Comparison of ENCODE assay signal across 2 cellular contexts in the genomic region with DNA sequence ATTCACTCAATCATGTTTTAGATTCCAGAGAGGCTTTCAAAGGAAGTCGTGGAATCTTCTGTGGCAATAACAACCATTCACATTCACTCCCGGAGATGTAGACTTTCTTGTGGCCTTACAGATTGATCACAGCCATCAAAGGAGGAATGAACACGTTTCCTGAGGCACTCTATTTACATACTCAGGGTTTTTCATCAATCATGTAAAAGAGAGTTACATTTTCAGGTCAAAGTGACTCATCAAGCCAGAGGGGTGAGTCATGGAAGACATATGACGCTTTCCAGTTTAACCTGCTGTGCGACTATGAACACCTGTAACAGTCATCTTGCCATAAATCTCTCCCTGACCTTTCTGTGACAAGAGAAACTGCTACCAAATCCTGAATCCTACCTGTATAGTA.
TF ChIP-seq lines count a peak whose summit lies in the region.

No MANE protein-coding gene starts in this region.

TF ChIP-seq in HEK293, 187 proteins besides CTCF, POLR2A, EP300 and RAD21 (continued from another document and continues in another):
- TF ChIP-seq ZNF416 (tag by site-specific recombination; IDR thresholded peaks at IDR 0.05) (no peak), KLF1 (tag by site-specific recombination; IDR thresholded peaks at IDR 0.05) (no peak), ZNF366 (tag by site-specific recombination; conservative IDR thresholded peaks at IDR 0.05) (peak; percentile 72; the same call in 1 of the 2 replicates), ZNF830 (tag by site-specific recombination; IDR thresholded peaks at IDR 0.05; ENCODE audit: low read depth) (no peak), ZNF677 (tag by site-specific recombination; IDR thresholded peaks at IDR 0.05) (no peak), ZNF426 (tag by site-specific recombination; IDR thresholded peaks at IDR 0.05) (no peak), ZNF23 (tag by site-specific recombination; IDR thresholded peaks at IDR 0.05; ENCODE audit: borderline replicate concordance) (no peak), ZNF585B (tag by site-specific recombination; IDR thresholded peaks at IDR 0.05) (no peak), ZNF335 (tag by site-specific recombination; conservative IDR thresholded peaks at IDR 0.05) (no peak; the same call in 1 of the 2 replicates), ZNF223 (tag by site-specific recombination; IDR thresholded peaks at IDR 0.05) (no peak), PRDM1 (tag by site-specific recombination; IDR thresholded peaks at IDR 0.05) (peak; percentile 75), WT1 (tag by site-specific recombination; IDR thresholded peaks at IDR 0.05) (no peak), IKZF3 (tag by site-specific recombination; IDR thresholded peaks at IDR 0.05) (no peak), ZNF600 (tag by site-specific recombination; IDR thresholded peaks at IDR 0.05) (no peak), SP7 (tag by site-specific recombination; IDR thresholded peaks at IDR 0.05) (peak; percentile 62; the same call in 1 of the 2 replicates), ZNF747 (tag by site-specific recombination; IDR thresholded peaks at IDR 0.05) (no peak), REPIN1 (tag by site-specific recombination; IDR thresholded peaks at IDR 0.05; ENCODE audit: low read depth) (no peak), ZNF707 (tag by site-specific recombination; IDR thresholded peaks at IDR 0.05) (no peak), MZF1 (tag by site-specific recombination; IDR thresholded peaks at IDR 0.05; ENCODE audit: borderline replicate concordance) (no peak), ZNF248 (tag by site-specific recombination; IDR thresholded peaks at IDR 0.05) (no peak), ZNF670 (tag by site-specific recombination; IDR thresholded peaks at IDR 0.05; ENCODE audit: low read depth) (no peak), ZNF19 (tag by site-specific recombination; IDR thresholded peaks at IDR 0.05; ENCODE audit: low read depth) (no peak)
- TF ChIP-seq, protein P1, sequence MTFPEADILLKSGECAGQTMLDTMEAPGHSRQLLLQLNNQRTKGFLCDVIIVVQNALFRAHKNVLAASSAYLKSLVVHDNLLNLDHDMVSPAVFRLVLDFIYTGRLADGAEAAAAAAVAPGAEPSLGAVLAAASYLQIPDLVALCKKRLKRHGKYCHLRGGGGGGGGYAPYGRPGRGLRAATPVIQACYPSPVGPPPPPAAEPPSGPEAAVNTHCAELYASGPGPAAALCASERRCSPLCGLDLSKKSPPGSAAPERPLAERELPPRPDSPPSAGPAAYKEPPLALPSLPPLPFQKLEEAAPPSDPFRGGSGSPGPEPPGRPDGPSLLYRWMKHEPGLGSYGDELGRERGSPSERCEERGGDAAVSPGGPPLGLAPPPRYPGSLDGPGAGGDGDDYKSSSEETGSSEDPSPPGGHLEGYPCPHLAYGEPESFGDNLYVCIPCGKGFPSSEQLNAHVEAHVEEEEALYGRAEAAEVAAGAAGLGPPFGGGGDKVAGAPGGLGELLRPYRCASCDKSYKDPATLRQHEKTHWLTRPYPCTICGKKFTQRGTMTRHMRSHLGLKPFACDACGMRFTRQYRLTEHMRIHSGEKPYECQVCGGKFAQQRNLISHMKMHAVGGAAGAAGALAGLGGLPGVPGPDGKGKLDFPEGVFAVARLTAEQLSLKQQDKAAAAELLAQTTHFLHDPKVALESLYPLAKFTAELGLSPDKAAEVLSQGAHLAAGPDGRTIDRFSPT (tag by site-specific recombination; IDR thresholded peaks at IDR 0.05): no peak
- TF ChIP-seq, protein P2, sequence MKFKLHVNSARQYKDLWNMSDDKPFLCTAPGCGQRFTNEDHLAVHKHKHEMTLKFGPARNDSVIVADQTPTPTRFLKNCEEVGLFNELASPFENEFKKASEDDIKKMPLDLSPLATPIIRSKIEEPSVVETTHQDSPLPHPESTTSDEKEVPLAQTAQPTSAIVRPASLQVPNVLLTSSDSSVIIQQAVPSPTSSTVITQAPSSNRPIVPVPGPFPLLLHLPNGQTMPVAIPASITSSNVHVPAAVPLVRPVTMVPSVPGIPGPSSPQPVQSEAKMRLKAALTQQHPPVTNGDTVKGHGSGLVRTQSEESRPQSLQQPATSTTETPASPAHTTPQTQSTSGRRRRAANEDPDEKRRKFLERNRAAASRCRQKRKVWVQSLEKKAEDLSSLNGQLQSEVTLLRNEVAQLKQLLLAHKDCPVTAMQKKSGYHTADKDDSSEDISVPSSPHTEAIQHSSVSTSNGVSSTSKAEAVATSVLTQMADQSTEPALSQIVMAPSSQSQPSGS (tag by site-specific recombination; IDR thresholded peaks at IDR 0.05; ENCODE audit: low read depth): no peak
- TF ChIP-seq, protein P3, sequence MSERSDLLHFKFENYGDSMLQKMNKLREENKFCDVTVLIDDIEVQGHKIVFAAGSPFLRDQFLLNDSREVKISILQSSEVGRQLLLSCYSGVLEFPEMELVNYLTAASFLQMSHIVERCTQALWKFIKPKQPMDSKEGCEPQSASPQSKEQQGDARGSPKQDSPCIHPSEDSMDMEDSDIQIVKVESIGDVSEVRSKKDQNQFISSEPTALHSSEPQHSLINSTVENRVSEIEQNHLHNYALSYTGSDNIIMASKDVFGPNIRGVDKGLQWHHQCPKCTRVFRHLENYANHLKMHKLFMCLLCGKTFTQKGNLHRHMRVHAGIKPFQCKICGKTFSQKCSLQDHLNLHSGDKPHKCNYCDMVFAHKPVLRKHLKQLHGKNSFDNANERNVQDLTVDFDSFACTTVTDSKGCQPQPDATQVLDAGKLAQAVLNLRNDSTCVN (tag by site-specific recombination; optimal IDR thresholded peaks at IDR 0.05): no peak
- TF ChIP-seq, protein P4, sequence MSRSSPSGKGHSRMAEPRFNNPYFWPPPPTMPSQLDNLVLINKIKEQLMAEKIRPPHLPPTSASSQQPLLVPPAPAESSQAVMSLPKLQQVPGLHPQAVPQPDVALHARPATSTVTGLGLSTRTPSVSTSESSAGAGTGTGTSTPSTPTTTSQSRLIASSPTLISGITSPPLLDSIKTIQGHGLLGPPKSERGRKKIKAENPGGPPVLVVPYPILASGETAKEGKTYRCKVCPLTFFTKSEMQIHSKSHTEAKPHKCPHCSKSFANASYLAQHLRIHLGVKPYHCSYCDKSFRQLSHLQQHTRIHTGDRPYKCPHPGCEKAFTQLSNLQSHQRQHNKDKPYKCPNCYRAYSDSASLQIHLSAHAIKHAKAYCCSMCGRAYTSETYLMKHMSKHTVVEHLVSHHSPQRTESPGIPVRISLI (tag by site-specific recombination; IDR thresholded peaks at IDR 0.05): 0 out of 2 replicates have a peak, but pooled peaks have one; percentile 45

TF ChIP-seq in K562, 482 proteins besides CTCF, POLR2A, EP300 and RAD21 (continued from another document):
- TF ChIP-seq, protein P5, sequence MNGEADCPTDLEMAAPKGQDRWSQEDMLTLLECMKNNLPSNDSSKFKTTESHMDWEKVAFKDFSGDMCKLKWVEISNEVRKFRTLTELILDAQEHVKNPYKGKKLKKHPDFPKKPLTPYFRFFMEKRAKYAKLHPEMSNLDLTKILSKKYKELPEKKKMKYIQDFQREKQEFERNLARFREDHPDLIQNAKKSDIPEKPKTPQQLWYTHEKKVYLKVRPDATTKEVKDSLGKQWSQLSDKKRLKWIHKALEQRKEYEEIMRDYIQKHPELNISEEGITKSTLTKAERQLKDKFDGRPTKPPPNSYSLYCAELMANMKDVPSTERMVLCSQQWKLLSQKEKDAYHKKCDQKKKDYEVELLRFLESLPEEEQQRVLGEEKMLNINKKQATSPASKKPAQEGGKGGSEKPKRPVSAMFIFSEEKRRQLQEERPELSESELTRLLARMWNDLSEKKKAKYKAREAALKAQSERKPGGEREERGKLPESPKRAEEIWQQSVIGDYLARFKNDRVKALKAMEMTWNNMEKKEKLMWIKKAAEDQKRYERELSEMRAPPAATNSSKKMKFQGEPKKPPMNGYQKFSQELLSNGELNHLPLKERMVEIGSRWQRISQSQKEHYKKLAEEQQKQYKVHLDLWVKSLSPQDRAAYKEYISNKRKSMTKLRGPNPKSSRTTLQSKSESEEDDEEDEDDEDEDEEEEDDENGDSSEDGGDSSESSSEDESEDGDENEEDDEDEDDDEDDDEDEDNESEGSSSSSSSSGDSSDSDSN (IDR thresholded peaks at IDR 0.05; ENCODE audit: borderline replicate concordance in 1 of 2, low read depth in 2 of 2, low read length in 2 of 2): no peak
- no peak for TF ChIP-seq MTA1 (IDR thresholded peaks at IDR 0.05; ENCODE audit: borderline replicate concordance)
- TF ChIP-seq, protein P6, sequence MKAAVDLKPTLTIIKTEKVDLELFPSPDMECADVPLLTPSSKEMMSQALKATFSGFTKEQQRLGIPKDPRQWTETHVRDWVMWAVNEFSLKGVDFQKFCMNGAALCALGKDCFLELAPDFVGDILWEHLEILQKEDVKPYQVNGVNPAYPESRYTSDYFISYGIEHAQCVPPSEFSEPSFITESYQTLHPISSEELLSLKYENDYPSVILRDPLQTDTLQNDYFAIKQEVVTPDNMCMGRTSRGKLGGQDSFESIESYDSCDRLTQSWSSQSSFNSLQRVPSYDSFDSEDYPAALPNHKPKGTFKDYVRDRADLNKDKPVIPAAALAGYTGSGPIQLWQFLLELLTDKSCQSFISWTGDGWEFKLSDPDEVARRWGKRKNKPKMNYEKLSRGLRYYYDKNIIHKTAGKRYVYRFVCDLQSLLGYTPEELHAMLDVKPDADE (conservative IDR thresholded peaks at IDR 0.05; ENCODE audit: control insufficient read depth, low read depth, low read length): no peak
- TF ChIP-seq, protein P7, sequence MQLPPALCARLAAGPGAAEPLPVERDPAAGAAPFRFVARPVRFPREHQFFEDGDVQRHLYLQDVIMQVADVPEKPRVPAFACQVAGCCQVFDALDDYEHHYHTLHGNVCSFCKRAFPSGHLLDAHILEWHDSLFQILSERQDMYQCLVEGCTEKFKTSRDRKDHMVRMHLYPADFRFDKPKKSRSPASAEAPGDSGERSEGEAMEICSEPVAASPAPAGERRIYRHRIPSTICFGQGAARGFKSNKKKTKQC (CRISPR knock-in tag; IDR thresholded peaks at IDR 0.05): no peak
- TF ChIP-seq ZEB2 (IDR thresholded peaks at IDR 0.05): peak; percentile 72
- TF ChIP-seq CBFB (CRISPR knock-in tag; IDR thresholded peaks at IDR 0.05): no peak
- no peak for TF ChIP-seq FOXJ2 (tag; IDR thresholded peaks at IDR 0.05)
- TF ChIP-seq, protein P8, sequence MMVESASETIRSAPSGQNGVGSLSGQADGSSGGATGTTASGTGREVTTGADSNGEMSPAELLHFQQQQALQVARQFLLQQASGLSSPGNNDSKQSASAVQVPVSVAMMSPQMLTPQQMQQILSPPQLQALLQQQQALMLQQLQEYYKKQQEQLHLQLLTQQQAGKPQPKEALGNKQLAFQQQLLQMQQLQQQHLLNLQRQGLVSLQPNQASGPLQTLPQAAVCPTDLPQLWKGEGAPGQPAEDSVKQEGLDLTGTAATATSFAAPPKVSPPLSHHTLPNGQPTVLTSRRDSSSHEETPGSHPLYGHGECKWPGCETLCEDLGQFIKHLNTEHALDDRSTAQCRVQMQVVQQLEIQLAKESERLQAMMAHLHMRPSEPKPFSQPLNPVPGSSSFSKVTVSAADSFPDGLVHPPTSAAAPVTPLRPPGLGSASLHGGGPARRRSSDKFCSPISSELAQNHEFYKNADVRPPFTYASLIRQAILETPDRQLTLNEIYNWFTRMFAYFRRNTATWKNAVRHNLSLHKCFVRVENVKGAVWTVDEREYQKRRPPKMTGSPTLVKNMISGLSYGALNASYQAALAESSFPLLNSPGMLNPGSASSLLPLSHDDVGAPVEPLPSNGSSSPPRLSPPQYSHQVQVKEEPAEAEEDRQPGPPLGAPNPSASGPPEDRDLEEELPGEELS (CRISPR knock-in tag; IDR thresholded peaks at IDR 0.05; ENCODE audit: borderline replicate concordance): no peak
- no peak for TF ChIP-seq NFIX (CRISPR knock-in tag; IDR thresholded peaks at IDR 0.05; ENCODE audit: low read depth)
- no peak for TF ChIP-seq ZNF75A (CRISPR knock-in tag; IDR thresholded peaks at IDR 0.05)
- no peak for TF ChIP-seq ELF1 (tag; IDR thresholded peaks at IDR 0.05)
- peak; percentile 87 for TF ChIP-seq FOSL1 (tag; conservative IDR thresholded peaks at IDR 0.05)
- no peak for TF ChIP-seq BRF1 (IDR thresholded peaks at IDR 0.05; ENCODE audit: borderline replicate concordance, extremely low read depth, insufficient read length)
- no peak for TF ChIP-seq ZNF699 (CRISPR knock-in tag; IDR thresholded peaks at IDR 0.05; ENCODE audit: insufficient replicate concordance)
- 0 out of 2 replicates have a peak, but pooled peaks have one; percentile 29 for TF ChIP-seq SMARCE1 (IDR thresholded peaks at IDR 0.05)
- no peak for TF ChIP-seq CSDE1 (IDR thresholded peaks at IDR 0.05)
